ENCODE assay signal across 25 cellular contexts in genomic region chr10:11293332-11293731, GRCh38.
DNase-seq lines count a peak whose midpoint lies in the region; ATAC-seq and TF ChIP-seq lines count a peak whose summit lies in the region.
"Had no signal": no experiment of that assay in that cellular context is flagged by ENCODE, and none has a peak within 500 bp of the region (broad histone marks: within the 10 kb centered on the region; RNA-seq: fewer than 3 reads in every experiment).

No MANE protein-coding gene starts in this region.

- no peak for TF ChIP-seq CTCF in esophagus muscularis mucosa (IDR thresholded peaks at IDR 0.05)

- intact Hi-C loops in posterior vena cava (cut with DNase I), result loop anchor here in 1 of 2 donors (2.0 kb wide), 1 partner anchor 71 kb away; no protein-coding TSS in a partner anchor
- intact Hi-C loops in Right ventricle myocardium superior (cut with DNase I), result no loop called here
- intact Hi-C loops in esophagus muscularis mucosa (cut with DNase I), result no loop called here
- intact Hi-C loops in left ventricle myocardium superior (cut with micrococcal nuclease), result no loop called here

- H3K9me3 Mint-ChIP-seq in T-helper 2 cell treated with Interferon-gamma antibody and Interleukin-4, amounts not matched to agents 5 μg/mL and 100 μg/mL, for 36 hours, result no peaks in the 10 kb centered on the region
- no peaks in the 10 kb centered on the region for H3K9me3 Mint-ChIP-seq in T-cell
- no peaks in the 10 kb centered on the region for H3K9me3 Mint-ChIP-seq in central memory CD8-positive, alpha-beta T cell
- H3K9me3 Mint-ChIP-seq: GM23338, nephron progenitor cell had no signal

- peaks cover 0 to 6% (median 0%) of the 10 kb centered on the region in 4 donors for H3K4me1 ChIP-seq in esophagus muscularis mucosa
- H3K4me1 ChIP-seq: parathyroid adenoma, Peyer's patch had no signal

- H3K27me3 Mint-ChIP-seq in T-helper 2 cell treated with Interferon-gamma antibody and Interleukin-4, amounts not matched to agents 5 μg/mL and 100 μg/mL, for 36 hours (ENCODE audit: low read depth), result no peaks in the 10 kb centered on the region
- no peaks in the 10 kb centered on the region for H3K27me3 Mint-ChIP-seq in T-cell
- H3K27me3 Mint-ChIP-seq in central memory CD8-positive, alpha-beta T cell, result no peaks in the 10 kb centered on the region

- ATAC-seq in T-cell (replicated peaks in 1 of 4), result no peak
- ATAC-seq in central memory CD8-positive, alpha-beta T cell (replicated peaks; ENCODE audit: extremely low read depth, poor library complexity, severe bottlenecking), result no peak
- no peak for ATAC-seq in Right ventricle myocardium superior (ENCODE audit: poor library complexity)
- no peak for ATAC-seq in left ventricle myocardium superior
- ATAC-seq: GM23338, right cardiac atrium had no signal

- no peak for DNase-seq in T-helper 2 cell treated with Interferon-gamma antibody and Interleukin-4, amounts not matched to agents 5 μg/mL and 100 μg/mL, for 36 hours (ENCODE audit: low spot score)
- DNase-seq in T-helper 2 cell (no peak), T-cell (no peak), posterior vena cava (ENCODE audit: low spot score) (peak; percentile 42), Right ventricle myocardium superior (no peak), esophagus muscularis mucosa (ENCODE audit: extremely low spot score) (no peak), left ventricle myocardium superior (no peak)
- no peak for DNase-seq in central memory CD8-positive, alpha-beta T cell (ENCODE audit: low spot score in 2 of 2)
- DNase-seq: EL; kidney; MM.1S; NCI-H1417; NCI-H2029 treated with DMSO at 0.1 percent for 48 hours; NCI-H226; nephron progenitor cell; Peyer's patch; right cardiac atrium; SIG-M5; stimulated activated CD4-positive, alpha-beta T cell treated with anti-CD3 and anti-CD28 coated beads, Interleukin-2, amount 100 ng/mL, for 48 hours had no signal

- no peak overlapping the region for H3K4me3 ChIP-seq in esophagus muscularis mucosa
- H3K4me3 ChIP-seq: GM23338, Peyer's patch, suprapubic skin had no signal

- CTCF ChIA-PET in T-cell (lab: Charles Lee), result no interaction called here

- no peaks in the 10 kb centered on the region for H3K9me3 ChIP-seq in esophagus muscularis mucosa
- H3K9me3 ChIP-seq: Peyer's patch, suprapubic skin had no signal

- WGBS in esophagus muscularis mucosa, result 81% methylated on average over 7 of the region's 7 CpGs

- no peak overlapping the region for H3K27ac ChIP-seq in esophagus muscularis mucosa (replicated peaks in 1 of 4)
- H3K27ac ChIP-seq: 22Rv1, C4-2B, KMS-11, parathyroid adenoma, Peyer's patch, suprapubic skin had no signal

- H3K27ac Mint-ChIP-seq in T-helper 2 cell treated with Interferon-gamma antibody and Interleukin-4, amounts not matched to agents 5 μg/mL and 100 μg/mL, for 36 hours, result peak overlapping the region; percentile 48
- peak overlapping the region; percentile 55 to 84 for H3K27ac Mint-ChIP-seq in T-cell
- H3K27ac Mint-ChIP-seq in central memory CD8-positive, alpha-beta T cell (ENCODE audit: low read depth), result peak overlapping the region; percentile 14
- H3K27ac Mint-ChIP-seq: nephron progenitor cell had no signal

- peaks cover 88% of the 10 kb centered on the region for H3K36me3 Mint-ChIP-seq in T-helper 2 cell treated with Interferon-gamma antibody and Interleukin-4, amounts not matched to agents 5 μg/mL and 100 μg/mL, for 36 hours (ENCODE audit: low read depth)
- peaks cover 84% of the 10 kb centered on the region for H3K36me3 Mint-ChIP-seq in T-cell
- peaks cover 81% of the 10 kb centered on the region for H3K36me3 Mint-ChIP-seq in central memory CD8-positive, alpha-beta T cell (ENCODE audit: insufficient read depth)

- POLR2A ChIA-PET in T-cell (lab: Charles Lee), result no interaction called here

- no peaks in the 10 kb centered on the region for H3K27me3 ChIP-seq in esophagus muscularis mucosa
- H3K27me3 ChIP-seq: Peyer's patch, suprapubic skin had no signal

- H3K4me1 Mint-ChIP-seq in T-helper 2 cell treated with Interferon-gamma antibody and Interleukin-4, amounts not matched to agents 5 μg/mL and 100 μg/mL, for 36 hours (ENCODE audit: low read depth), result peaks cover 9% of the 10 kb centered on the region
- peaks cover 39 to 45% (median 41%) of the 10 kb centered on the region in 3 donors for H3K4me1 Mint-ChIP-seq in T-cell
- H3K4me1 Mint-ChIP-seq in central memory CD8-positive, alpha-beta T cell, result peaks cover 36% of the 10 kb centered on the region

- no peak for TF ChIP-seq POLR2A in esophagus muscularis mucosa (IDR thresholded peaks at IDR 0.05; ENCODE audit: low read depth)

- no peak for TF ChIP-seq EP300 in esophagus muscularis mucosa (IDR thresholded peaks at IDR 0.05)

- peaks cover 31 to 88% (median 65%) of the 10 kb centered on the region in 4 donors for H3K36me3 ChIP-seq in esophagus muscularis mucosa

- H3K4me3 Mint-ChIP-seq in T-helper 2 cell treated with Interferon-gamma antibody and Interleukin-4, amounts not matched to agents 5 μg/mL and 100 μg/mL, for 36 hours, result no peak overlapping the region
- no peak overlapping the region for H3K4me3 Mint-ChIP-seq in T-cell
- H3K4me3 Mint-ChIP-seq in central memory CD8-positive, alpha-beta T cell, result no peak overlapping the region
- H3K4me3 Mint-ChIP-seq: GM23338, nephron progenitor cell had no signal

Comparison
In these comparisons a context has a peak if more than half of its experiments do, and no peak if none do; other contexts are left out.
1. H3K27ac Mint-ChIP-seq: peak in every context shown above with its lines; median percentile 70 in T-cell; 48 in T-helper 2 cell treated with Interferon-gamma antibody and Interleukin-4, amounts not matched to agents 5 μg/mL and 100 μg/mL, for 36 hours; 14 in central memory CD8-positive, alpha-beta T cell.